Comparison of ENCODE assay signal across 8 cellular contexts in genomic region chr14:70887207-70888150, GRCh38. TPM values are rescaled to one million over a fixed set of nuclear protein-coding genes. Genes with fewer than 3 reads are reported as not detected.
A peak's percentile ranks its signal among the peaks of the same experiment; 100 is the strongest.
DNase-seq lines count a peak whose midpoint lies in the region; ATAC-seq and TF ChIP-seq lines count a peak whose summit lies in the region.

No MANE protein-coding gene starts in this region.

- no peak for TF ChIP-seq POLR2A in spleen (IDR thresholded peaks at IDR 0.05)

- 14 to 33% (median 26%) methylated on average over 3 of the region's 3 CpGs for WGBS in spleen, 5 donors

- H3K27me3 ChIP-seq in spleen (replicated peaks in 1 of 7), result no peaks in the 10 kb centered on the region

- DNase-seq in activated CD8-positive, alpha-beta memory T cell treated with anti-CD3 and anti-CD28 coated beads, Interleukin-2, amount 10 ng/mL, durations not matched to agents 7 days and 5 days, result no peak
- no peak for DNase-seq in activated CD8-positive, alpha-beta memory T cell treated with anti-CD3 and anti-CD28 coated beads for 24 hours
- DNase-seq in brain pericyte (ENCODE audit: low read depth, low spot score) (peak; percentile 58), spleen (no peak), SW 1271 (lab: John Stamatoyannopoulos, UW) (no peak), NCI-H345 (lab: John Stamatoyannopoulos, UW) (no peak), mesenteric fat pad (ENCODE audit: low spot score) (no peak)

- H3K9me3 Mint-ChIP-seq in activated CD8-positive, alpha-beta memory T cell treated with anti-CD3 and anti-CD28 coated beads, Interleukin-2, amount 10 ng/mL, durations not matched to agents 7 days and 5 days (ENCODE audit: low read depth), result no peaks in the 10 kb centered on the region

- no peaks in the 10 kb centered on the region for H3K36me3 ChIP-seq in spleen

- no peak for TF ChIP-seq CTCF in spleen (IDR thresholded peaks at IDR 0.05 in 8 of 11, conservative IDR thresholded peaks at IDR 0.05 in 3 of 11)

- H3K27me3 Mint-ChIP-seq in activated CD8-positive, alpha-beta memory T cell treated with anti-CD3 and anti-CD28 coated beads, Interleukin-2, amount 10 ng/mL, durations not matched to agents 7 days and 5 days, result no peaks in the 10 kb centered on the region

- peak overlapping the region; percentile 65 for H3K4me3 Mint-ChIP-seq in activated CD8-positive, alpha-beta memory T cell treated with anti-CD3 and anti-CD28 coated beads, Interleukin-2, amount 10 ng/mL, durations not matched to agents 7 days and 5 days

- no peaks in the 10 kb centered on the region for H3K9me3 ChIP-seq in spleen

- H3K4me3 ChIP-seq in spleen, result peak overlapping the region in 2 of 8 donors; percentile 14 to 24

- CTCF ChIA-PET in activated CD8-positive, alpha-beta memory T cell treated with anti-CD3 and anti-CD28 coated beads, Interleukin-2, amount 10 ng/mL, durations not matched to agents 7 days and 5 days (lab: Charles Lee), result interaction anchor here (0.7 to 13.8 kb wide), 11 partner anchors 9 to 91 kb away, joined by 3 to 179 read pairs (median 8); partner anchors contain the start of gene PCNX1

- H3K4me1 Mint-ChIP-seq in activated CD8-positive, alpha-beta memory T cell treated with anti-CD3 and anti-CD28 coated beads, Interleukin-2, amount 10 ng/mL, durations not matched to agents 7 days and 5 days, result peaks cover 87% of the 10 kb centered on the region

- peaks cover 13 to 80% (median 63%) of the 10 kb centered on the region in 6 donors for H3K4me1 ChIP-seq in spleen

- H3K27ac ChIP-seq in spleen, result peak overlapping the region; percentile 28 to 91 (median 72)

- no peaks in the 10 kb centered on the region for H3K36me3 Mint-ChIP-seq in activated CD8-positive, alpha-beta memory T cell treated with anti-CD3 and anti-CD28 coated beads, Interleukin-2, amount 10 ng/mL, durations not matched to agents 7 days and 5 days

- ATAC-seq in activated CD8-positive, alpha-beta memory T cell treated with anti-CD3 and anti-CD28 coated beads, Interleukin-2, amount 10 ng/mL, durations not matched to agents 7 days and 5 days, result peak; percentile 21
- peak; percentile 49 for ATAC-seq in HG03175 (IDR thresholded peaks at IDR 0.05; ENCODE audit: unreplicated experiment)

- intact Hi-C loops in spleen (cut with DNase I; ENCODE audit: low total_unique reads), result no loop called here

- peak overlapping the region; percentile 96 for H3K27ac Mint-ChIP-seq in activated CD8-positive, alpha-beta memory T cell treated with anti-CD3 and anti-CD28 coated beads, Interleukin-2, amount 10 ng/mL, durations not matched to agents 7 days and 5 days

RNA-seq across cellular contexts. Expression of gene PCNX1, which starts 19.8 kb away (rescaled TPM):
- 10 to 100 TPM; 64.4 to 69.2 TPM for total RNA-seq in activated CD8-positive, alpha-beta memory T cell treated with anti-CD3 and anti-CD28 coated beads, Interleukin-2, amount 10 ng/mL, durations not matched to agents 7 days and 5 days
- 100 to 1,000 TPM in 5 of 7 donors, 10 to 100 TPM in 2; 88.1 to 149 (median 104) TPM for total RNA-seq in spleen
- polyA plus RNA-seq in spleen, result 1 to 10 TPM; 4.0 to 5.9 (median 5.5) TPM
- 89.0 TPM for total RNA-seq in mesenteric fat pad
